In the genomic region with DNA sequence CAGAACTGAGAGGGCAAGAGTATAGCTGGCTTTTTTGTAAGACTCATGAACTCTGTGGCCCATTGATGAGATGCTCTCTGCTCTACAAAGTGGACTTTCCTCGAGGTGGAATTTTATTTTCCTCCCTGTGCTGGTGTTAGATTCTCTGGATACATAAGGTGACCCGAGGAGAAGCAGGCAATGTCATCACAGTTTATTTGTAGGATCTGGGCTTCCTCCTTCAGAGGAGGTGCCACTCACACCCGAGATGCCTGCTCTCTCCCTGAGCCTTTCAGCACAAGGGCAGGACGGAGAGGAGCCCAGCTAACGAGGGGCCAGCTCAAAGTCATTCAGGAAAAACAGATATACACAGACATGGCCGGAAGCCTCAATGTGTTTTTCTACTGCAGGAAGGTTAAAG, we compare ENCODE assay signal across 23 cellular contexts.
"Had no signal": no experiment of that assay in that cellular context is flagged by ENCODE, and none has a peak within 500 bp of the region (broad histone marks: within the 10 kb centered on the region; RNA-seq: fewer than 3 reads in every experiment).

No MANE protein-coding gene starts in this region.

- ATAC-seq: activated T-cell treated with anti-CD3 and anti-CD28 coated beads, Interleukin-2, amount 50 U/mL, for 4 hours; activated T-helper 17 cell treated with anti-CD3 and anti-CD28 coated beads, Interleukin-2, amount 50 U/mL, for 72 hours; T-cell had no signal

- DNase-seq: activated CD4-positive, alpha-beta memory T cell treated with anti-CD3 and anti-CD28 coated beads for 36 hours; activated CD4-positive, alpha-beta T cell treated with anti-CD3 and anti-CD28 coated beads, Interleukin-2, amount 10 ng/mL, durations not matched to agents 7 days and 5 days; activated CD4-positive, CD25-positive, alpha-beta regulatory T cell; activated CD8-positive, alpha-beta memory T cell treated with anti-CD3 and anti-CD28 coated beads for 24 hours; activated gamma-delta T cell; activated naive CD4-positive, alpha-beta T cell treated with anti-CD3 and anti-CD28 coated beads for 36 hours; activated T-cell treated with anti-CD3 and anti-CD28 coated beads, Interleukin-2, amount 50 U/mL, for 4 hours; amygdala; MM.1S; NCI-H1105 treated with DMSO at 0.1 percent for 48 hours; NCI-H146; NCI-H187 treated with DMSO at 0.1 percent for 48 hours; NCI-H2081 treated with DMSO at 0.1 percent for 48 hours; NCI-H446; NCI-H524 treated with DMSO at 0.1 percent for 48 hours; NCI-H774; T-cell; T-helper 2 cell had no signal

- H3K9me3 Mint-ChIP-seq: activated CD4-positive, alpha-beta memory T cell treated with anti-CD3 and anti-CD28 coated beads for 36 hours; activated naive CD4-positive, alpha-beta T cell treated with anti-CD3 and anti-CD28 coated beads for 36 hours; activated T-cell treated with anti-CD3 and anti-CD28 coated beads, Interleukin-2, amount 50 U/mL, for 4 hours; activated T-helper 17 cell treated with anti-CD3 and anti-CD28 coated beads, Interleukin-2, amount 50 U/mL, for 72 hours had no signal

- H3K27ac ChIP-seq: SK-N-MC, VCaP had no signal

- H3K27ac Mint-ChIP-seq: activated CD4-positive, alpha-beta memory T cell treated with anti-CD3 and anti-CD28 coated beads for 36 hours; activated CD4-positive, alpha-beta T cell treated with anti-CD3 and anti-CD28 coated beads, Interleukin-2, amount 10 ng/mL, durations not matched to agents 7 days and 5 days; activated naive CD4-positive, alpha-beta T cell treated with anti-CD3 and anti-CD28 coated beads for 36 hours; activated naive CD8-positive, alpha-beta T cell; activated T-helper 17 cell treated with anti-CD3 and anti-CD28 coated beads, Interleukin-2, amount 50 U/mL, for 72 hours; T-cell had no signal

- H3K4me3 ChIP-seq: SK-N-MC had no signal

- H3K4me3 Mint-ChIP-seq: activated CD4-positive, alpha-beta memory T cell treated with anti-CD3 and anti-CD28 coated beads for 36 hours; activated CD4-positive, alpha-beta T cell treated with anti-CD3 and anti-CD28 coated beads, Interleukin-2, amount 10 ng/mL, durations not matched to agents 7 days and 5 days; activated naive CD4-positive, alpha-beta T cell treated with anti-CD3 and anti-CD28 coated beads for 36 hours; activated naive CD8-positive, alpha-beta T cell; activated T-cell treated with anti-CD3 and anti-CD28 coated beads, Interleukin-2, amount 50 U/mL, for 4 hours; activated T-helper 17 cell treated with anti-CD3 and anti-CD28 coated beads, Interleukin-2, amount 50 U/mL, for 72 hours; brain; T-cell had no signal

- H3K4me1 Mint-ChIP-seq: activated CD4-positive, alpha-beta T cell treated with anti-CD3 and anti-CD28 coated beads, Interleukin-2, amount 10 ng/mL, durations not matched to agents 7 days and 5 days; activated T-helper 17 cell treated with anti-CD3 and anti-CD28 coated beads, Interleukin-2, amount 50 U/mL, for 72 hours; T-cell had no signal

- H3K27me3 Mint-ChIP-seq: activated CD4-positive, alpha-beta T cell treated with anti-CD3 and anti-CD28 coated beads, Interleukin-2, amount 10 ng/mL, durations not matched to agents 7 days and 5 days; activated naive CD8-positive, alpha-beta T cell; brain; T-cell had no signal

- H3K36me3 Mint-ChIP-seq: activated CD4-positive, alpha-beta memory T cell treated with anti-CD3 and anti-CD28 coated beads for 36 hours; activated naive CD8-positive, alpha-beta T cell; T-cell had no signal
